16 cellular contexts compared by ENCODE assay signal in genomic region chr10:4279649-4280048, GRCh38.
DNase-seq lines count a peak whose midpoint lies in the region; ATAC-seq and TF ChIP-seq lines count a peak whose summit lies in the region.
"Had no signal": no experiment of that assay in that cellular context is flagged by ENCODE, and none has a peak within 500 bp of the region (broad histone marks: within the 10 kb centered on the region; RNA-seq: fewer than 3 reads in every experiment).

No MANE protein-coding gene starts in this region.

- H3K27me3 Mint-ChIP-seq in activated T-helper 17 cell treated with anti-CD3 and anti-CD28 coated beads, Interleukin-2, amount 50 U/mL, for 72 hours, result peaks cover 6% of the 10 kb centered on the region
- H3K27me3 Mint-ChIP-seq: activated CD4-positive, alpha-beta memory T cell treated with anti-CD3 and anti-CD28 coated beads, Interleukin-2, amount 10 ng/mL, durations not matched to agents 7 days and 5 days; IgD-negative memory B cell had no signal

- intact Hi-C loops in lower lobe of right lung (cut with DNase I), result no loop called here
- intact Hi-C loops in lower leg skin (cut with DNase I; ENCODE audit: low total_unique reads), result no loop called here

- H3K9me3 ChIP-seq in lower lobe of right lung, result no peaks in the 10 kb centered on the region
- no peaks in the 10 kb centered on the region for H3K9me3 ChIP-seq in thoracic aorta

- no peaks in the 10 kb centered on the region for H3K36me3 Mint-ChIP-seq in activated T-helper 17 cell treated with anti-CD3 and anti-CD28 coated beads, Interleukin-2, amount 50 U/mL, for 72 hours (ENCODE audit: low read depth)
- H3K36me3 Mint-ChIP-seq: CD8-positive, alpha-beta T cell had no signal

- H3K4me1 ChIP-seq in lower lobe of right lung (peaks cover 21% of the 10 kb centered on the region), thoracic aorta (ENCODE audit: control insufficient read depth in 1 of 2, low read depth in 2 of 2) (peaks cover 37 to 60% of the 10 kb centered on the region in 2 donors)

- peaks cover 7% of the 10 kb centered on the region for H3K4me1 Mint-ChIP-seq in activated T-helper 17 cell treated with anti-CD3 and anti-CD28 coated beads, Interleukin-2, amount 50 U/mL, for 72 hours
- H3K4me1 Mint-ChIP-seq: central memory CD8-positive, alpha-beta T cell had no signal

- H3K27ac ChIP-seq in lower lobe of right lung (peak overlapping the region; percentile 57), thoracic aorta (peak overlapping the region; percentile 90 to 92)

- H3K36me3 ChIP-seq in lower lobe of right lung, result no peaks in the 10 kb centered on the region
- H3K36me3 ChIP-seq in thoracic aorta, result no peaks in the 10 kb centered on the region

- no peak overlapping the region for H3K4me3 ChIP-seq in lower lobe of right lung
- no peak overlapping the region for H3K4me3 ChIP-seq in thoracic aorta
- H3K4me3 ChIP-seq in lower leg skin (ENCODE audit: low read depth, poor library complexity, severe bottlenecking), result no peak overlapping the region

- TF ChIP-seq CTCF in lower lobe of right lung (IDR thresholded peaks at IDR 0.05), result no peak
- TF ChIP-seq CTCF in thoracic aorta (IDR thresholded peaks at IDR 0.05), result no peak
- TF ChIP-seq CTCF in lower leg skin (IDR thresholded peaks at IDR 0.05), result no peak

- WGBS in lower leg skin, 2 donors, result 39 to 53% methylated on average over 1 of the region's 1 CpG

- TF ChIP-seq POLR2A in lower leg skin (IDR thresholded peaks at IDR 0.05), result no peak

- H3K9me3 Mint-ChIP-seq in activated T-helper 17 cell treated with anti-CD3 and anti-CD28 coated beads, Interleukin-2, amount 50 U/mL, for 72 hours, result peaks cover 4% of the 10 kb centered on the region
- H3K9me3 Mint-ChIP-seq: activated CD4-positive, alpha-beta memory T cell treated with anti-CD3 and anti-CD28 coated beads, Interleukin-2, amount 10 ng/mL, durations not matched to agents 7 days and 5 days; CD8-positive, alpha-beta T cell; central memory CD8-positive, alpha-beta T cell; IgD-negative memory B cell had no signal

- H3K27ac Mint-ChIP-seq in activated T-helper 17 cell treated with anti-CD3 and anti-CD28 coated beads, Interleukin-2, amount 50 U/mL, for 72 hours, result no peak overlapping the region
- H3K27ac Mint-ChIP-seq: activated CD4-positive, alpha-beta memory T cell treated with anti-CD3 and anti-CD28 coated beads, Interleukin-2, amount 10 ng/mL, durations not matched to agents 7 days and 5 days; CD8-positive, alpha-beta T cell; IgD-negative memory B cell; progenitor cell of endocrine pancreas had no signal

- peak in 1 of 2 donors; percentile 47 for ATAC-seq in lower lobe of right lung
- ATAC-seq in thoracic aorta (ENCODE audit: insufficient number of reproducible peaks, low FRiP score, low read depth), result no peak
- ATAC-seq in activated T-helper 17 cell treated with anti-CD3 and anti-CD28 coated beads, Interleukin-2, amount 50 U/mL, for 72 hours (replicated peaks), result no peak
- ATAC-seq in HG03442 (IDR thresholded peaks at IDR 0.05; ENCODE audit: unreplicated experiment), result no peak
- ATAC-seq: CD8-positive, alpha-beta T cell had no signal

- no peak overlapping the region for H3K4me3 Mint-ChIP-seq in activated T-helper 17 cell treated with anti-CD3 and anti-CD28 coated beads, Interleukin-2, amount 50 U/mL, for 72 hours
- H3K4me3 Mint-ChIP-seq: activated CD4-positive, alpha-beta memory T cell treated with anti-CD3 and anti-CD28 coated beads, Interleukin-2, amount 10 ng/mL, durations not matched to agents 7 days and 5 days; CD8-positive, alpha-beta T cell; central memory CD8-positive, alpha-beta T cell; IgD-negative memory B cell had no signal

- H3K27me3 ChIP-seq in lower lobe of right lung (ENCODE audit: low read depth) (no peaks in the 10 kb centered on the region), thoracic aorta (replicated peaks; ENCODE audit: insufficient read depth) (no peaks in the 10 kb centered on the region)

- DNase-seq in HT-29 (ENCODE audit: low spot score) (peak; percentile 31), brain pericyte (ENCODE audit: low read depth, low spot score) (peak; percentile 45), lower lobe of right lung (no peak), thoracic aorta (ENCODE audit: low spot score) (no peak), NCI-H1092 (lab: John Stamatoyannopoulos, UW) (no peak), lower leg skin (ENCODE audit: low spot score in 2 of 2) (no peak)
- DNase-seq: activated CD4-positive, alpha-beta memory T cell treated with anti-CD3 and anti-CD28 coated beads, Interleukin-2, amount 10 ng/mL, durations not matched to agents 7 days and 5 days; activated effector memory CD4-positive, alpha-beta T cell treated with anti-CD3 and anti-CD28 coated beads, Interleukin-2, amount 50 U/mL, for 16 hours; CD8-positive, alpha-beta T cell; NCI-H1417; NCI-H446 had no signal

Comparison
In these comparisons a context has a peak if more than half of its experiments do, and no peak if none do; other contexts are left out.
1. DNase-seq: peak in HT-29 (single experiment) and brain pericyte (single experiment); none in lower lobe of right lung (single experiment), thoracic aorta (single experiment), NCI-H1092 (single experiment) and lower leg skin (0 of 2).